ENCODE assay signal across 8 cellular contexts in genomic region chr17:17890773-17891759, GRCh38. TPM values are rescaled to one million over a fixed set of nuclear protein-coding genes. Genes with fewer than 3 reads are reported as not detected.
DNase-seq lines count a peak whose midpoint lies in the region; ATAC-seq, FAIRE-seq and TF ChIP-seq lines count a peak whose summit lies in the region.

No MANE protein-coding gene starts in this region.

- H3K9ac ChIP-seq in BLaER1 treated with 17β-estradiol and CSF1 and Interleukin-3, amounts not matched to agents 10 nM and 100 nM = peak overlapping the region in 2 of 11 experiments; percentile 6 to 24; a peak in 1 of 22 replicates
- no peak overlapping the region for H3K9ac ChIP-seq in H9 (ENCODE audit: extremely low read depth, insufficient read length, low read length)

- DNase-seq in H9 = peak; percentile 84
- DNase-seq in Peyer's patch = peak in 2 of 3 donors; percentile 70 to 75
- peak; percentile 5 for DNase-seq in activated gamma-delta T cell treated with anti-CD3 and anti-CD28 coated beads, Interleukin-2, amount 50 U/mL, for 16 hours (ENCODE audit: low read depth)
- DNase-seq in glutamatergic neuron = peak; percentile 62
- DNase-seq in small intestine = peak; percentile 76
- no peak for DNase-seq in KG1 (lab: John Stamatoyannopoulos, UW)

- H3K79me1 ChIP-seq in H9 (ENCODE audit: insufficient read depth, low read depth, low read length, poor library complexity, severe bottlenecking) = no peaks in the 10 kb centered on the region

- no peak overlapping the region for H4K5ac ChIP-seq in H9 (ENCODE audit: insufficient read length, low read depth, low read length)

- no peaks in the 10 kb centered on the region for H3K79me2 ChIP-seq in H9 (ENCODE audit: insufficient read depth, low read length)

- no peak overlapping the region for H2AK5ac ChIP-seq in H9 (ENCODE audit: insufficient read length, low read length)

- no peak overlapping the region for H3T11ph ChIP-seq in H9 (ENCODE audit: low read length)

- H3K36me3 Mint-ChIP-seq in H9 (ENCODE audit: insufficient read depth in 1 of 3, low read depth in 3 of 3) (no peaks in the 10 kb centered on the region), glutamatergic neuron (ENCODE audit: unreplicated experiment) (peaks cover 5% of the 10 kb centered on the region)

- TF ChIP-seq CTCF in H9 (conservative IDR thresholded peaks at IDR 0.05) (peak; percentile 83), Peyer's patch (IDR thresholded peaks at IDR 0.05) (peak in 4 of 6 experiments; percentile 40 to 82 (median 80)), glutamatergic neuron (IDR thresholded peaks at IDR 0.05; ENCODE audit: partially characterized antibody, unreplicated experiment) (peak; percentile 63)

- peaks cover 31 to 39% of the 10 kb centered on the region in 2 experiments for H3K4me1 Mint-ChIP-seq in H9
- peaks cover 38% of the 10 kb centered on the region for H3K4me1 Mint-ChIP-seq in glutamatergic neuron (ENCODE audit: low read depth, unreplicated experiment)

- TF ChIP-seq POLR2A in Peyer's patch (IDR thresholded peaks at IDR 0.05) = no peak

- no peak overlapping the region for H3K18ac ChIP-seq in H9 (ENCODE audit: insufficient read length, low read depth, low read length)

- WGBS in H9 (ENCODE audit: extremely low coverage, insufficient read length, low lambda C conversion rate) = no CpG with 5 or more reads among the region's 5 CpGs
- 94 to 99% (median 97%) methylated on average over 5 of the region's 5 CpGs for WGBS in small intestine, 3 donors

- no peak overlapping the region for H2BK20ac ChIP-seq in H9 (ENCODE audit: low read depth, low read length, poor library complexity, severe bottlenecking)

- no peak overlapping the region for H3K4me3 Mint-ChIP-seq in H9
- H3K4me3 Mint-ChIP-seq in glutamatergic neuron (ENCODE audit: unreplicated experiment) = no peak overlapping the region

- no peak overlapping the region for H3K14ac ChIP-seq in H9 (ENCODE audit: insufficient read depth, low read length)

- H3K56ac ChIP-seq in H9 (ENCODE audit: insufficient read length, low read depth, low read length) = no peak overlapping the region

- H2BK120ac ChIP-seq in H9 (ENCODE audit: low read depth, low read length, poor library complexity, severe bottlenecking) = no peak overlapping the region

- H2AFZ ChIP-seq in H9 (ENCODE audit: low read length) = no peak overlapping the region

- peak overlapping the region in 8 of 11 experiments; percentile 52 to 85 (median 70); a peak in 14 of 22 replicates for H3K4me2 ChIP-seq in BLaER1 treated with 17β-estradiol and CSF1 and Interleukin-3, amounts not matched to agents 10 nM and 100 nM
- H3K4me2 ChIP-seq in H9 (ENCODE audit: insufficient read depth, insufficient read length, low read length) = no peak overlapping the region

- no peak for FAIRE-seq in small intestine (lab: Jason Lieb, UNC)

- no peak overlapping the region for H2BK5ac ChIP-seq in H9 (ENCODE audit: insufficient read length, low read length)

- no peak overlapping the region for H3K27ac Mint-ChIP-seq in H9
- peak overlapping the region; percentile 62 for H3K27ac Mint-ChIP-seq in glutamatergic neuron (ENCODE audit: unreplicated experiment)

- peaks cover 0 to 10% (median 0%) of the 10 kb centered on the region in 11 experiments; a peak in 3 of 22 replicates for H4K20me1 ChIP-seq in BLaER1 treated with 17β-estradiol and CSF1 and Interleukin-3, amounts not matched to agents 10 nM and 100 nM
- peaks cover 2% of the 10 kb centered on the region for H4K20me1 ChIP-seq in H9 (ENCODE audit: control insufficient read depth, insufficient read depth, insufficient read length)

- H3K23ac ChIP-seq in H9 (ENCODE audit: insufficient read length, low read depth, low read length) = no peak overlapping the region

- no peak overlapping the region for H2BK15ac ChIP-seq in H9 (ENCODE audit: low read depth, low read length)

- no peak overlapping the region for H3K27ac ChIP-seq in BLaER1 treated with 17β-estradiol and CSF1 and Interleukin-3, amounts not matched to agents 10 nM and 100 nM
- H3K27ac ChIP-seq in H9 (ENCODE audit: insufficient read length, low read depth, low read length) (no peak overlapping the region), Peyer's patch (no peak overlapping the region), small intestine (ENCODE audit: low read depth in 1 of 2, low read length in 1 of 2) (no peak overlapping the region)

- peaks cover 2% of the 10 kb centered on the region; the same call in 1 of the 2 replicates for H3K27me3 Mint-ChIP-seq in H9 (ENCODE audit: low read depth)
- H3K27me3 Mint-ChIP-seq in glutamatergic neuron (ENCODE audit: unreplicated experiment) = peaks cover 7% of the 10 kb centered on the region

- no peak overlapping the region for H4K91ac ChIP-seq in H9 (ENCODE audit: insufficient read length, low read depth, low read length)

- H3K23me2 ChIP-seq in H9 (ENCODE audit: insufficient read length, low read depth, low read length, poor library complexity, severe bottlenecking) = no peaks in the 10 kb centered on the region

- no peaks in the 10 kb centered on the region for H3K9me3 ChIP-seq in BLaER1 treated with 17β-estradiol and CSF1 and Interleukin-3, amounts not matched to agents 10 nM and 100 nM (replicated peaks in 1 of 11)
- no peaks in the 10 kb centered on the region for H3K9me3 ChIP-seq in H9 (ENCODE audit: control insufficient read depth, low read depth, low read length)
- no peaks in the 10 kb centered on the region for H3K9me3 ChIP-seq in Peyer's patch
- H3K9me3 ChIP-seq in small intestine (ENCODE audit: control insufficient read depth, low read depth) = no peaks in the 10 kb centered on the region

- no peaks in the 10 kb centered on the region for H3K27me3 ChIP-seq in BLaER1 treated with 17β-estradiol and CSF1 and Interleukin-3, amounts not matched to agents 10 nM and 100 nM
- H3K27me3 ChIP-seq in H9 (ENCODE audit: insufficient read depth, low read length) (no peaks in the 10 kb centered on the region), Peyer's patch (no peaks in the 10 kb centered on the region), small intestine (ENCODE audit: control insufficient read depth in 2 of 2, insufficient read depth in 2 of 2, low read length in 2 of 2) (no peaks in the 10 kb centered on the region)

- no peak overlapping the region for H2BK12ac ChIP-seq in H9 (ENCODE audit: insufficient read length, low read depth, low read length)

- H3K9me3 Mint-ChIP-seq in H9 = no peaks in the 10 kb centered on the region
- peaks cover 5% of the 10 kb centered on the region for H3K9me3 Mint-ChIP-seq in glutamatergic neuron (ENCODE audit: unreplicated experiment)

- H3K36me3 ChIP-seq in BLaER1 treated with 17β-estradiol and CSF1 and Interleukin-3, amounts not matched to agents 10 nM and 100 nM = peaks cover 0 to 63% (median 13%) of the 10 kb centered on the region in 11 experiments; a peak in 14 of 22 replicates
- H3K36me3 ChIP-seq in Peyer's patch = peaks cover 0 to 31% (median 0%) of the 10 kb centered on the region in 3 donors
- H3K36me3 ChIP-seq in small intestine (ENCODE audit: control insufficient read depth in 2 of 2, insufficient read depth in 2 of 2, low read length in 2 of 2) = peaks cover 0 to 10% of the 10 kb centered on the region in 2 donors

- no peak overlapping the region for H3K4me3 ChIP-seq in BLaER1 treated with 17β-estradiol and CSF1 and Interleukin-3, amounts not matched to agents 10 nM and 100 nM
- no peak overlapping the region for H3K4me3 ChIP-seq in Peyer's patch
- no peak overlapping the region for H3K4me3 ChIP-seq in small intestine (ENCODE audit: low read depth in 1 of 2, low read length in 2 of 2)

- no peak overlapping the region for H3K4ac ChIP-seq in H9 (ENCODE audit: low read depth, low read length)

- H4K8ac ChIP-seq in H9 (replicated peaks; ENCODE audit: insufficient read length, low read depth, low read length) = no peak overlapping the region

- H3K4me1 ChIP-seq in BLaER1 treated with 17β-estradiol and CSF1 and Interleukin-3, amounts not matched to agents 10 nM and 100 nM = peaks cover 0 to 68% (median 47%) of the 10 kb centered on the region in 10 experiments; a peak in 17 of 20 replicates
- H3K4me1 ChIP-seq in H9 (ENCODE audit: insufficient read depth, low read length) (no peaks in the 10 kb centered on the region; the same call in 1 of the 2 replicates), Peyer's patch (no peaks in the 10 kb centered on the region), small intestine (ENCODE audit: control insufficient read depth in 2 of 2, insufficient read depth in 1 of 2, low read depth in 1 of 2, low read length in 1 of 2) (no peaks in the 10 kb centered on the region)

- ATAC-seq in HG03045 (IDR thresholded peaks at IDR 0.05; ENCODE audit: unreplicated experiment) = no peak

RNA-seq across cellular contexts. Expression of gene SREBF1, which starts 54.3 kb away (rescaled TPM):
- total RNA-seq in H9 (2021) = 76.2 and 81.9 TPM in 2 replicates
- total RNA-seq in Peyer's patch = 100 to 1,000 TPM; 118 to 226 (median 185) TPM
- total RNA-seq in glutamatergic neuron (ENCODE audit: unreplicated experiment) = 365 TPM
- polyA plus RNA-seq in small intestine = 100 to 1,000 TPM in 2 of 3 donors, 10 to 100 TPM in 1; 99.7 to 155 (median 111) TPM
